In the genomic region with DNA sequence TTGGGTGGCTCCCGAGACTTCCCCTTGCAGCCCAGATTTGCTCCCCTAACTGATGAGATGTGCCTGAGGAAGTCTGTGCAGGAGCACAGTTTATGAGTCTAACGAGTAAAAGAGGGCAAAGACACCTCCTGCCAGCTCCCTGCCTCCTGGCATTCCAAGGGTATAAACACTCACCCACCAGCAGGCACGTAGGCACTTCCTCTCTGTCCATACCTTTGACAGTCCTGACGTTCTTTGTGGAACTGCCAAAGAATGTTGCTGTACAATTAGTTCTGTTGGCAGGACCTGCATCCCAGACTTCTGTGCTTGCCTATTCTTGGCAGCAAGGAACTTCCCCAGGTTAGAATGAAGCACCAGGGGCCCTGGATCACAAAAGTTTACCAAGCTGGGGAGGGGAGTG, we compare ENCODE assay signal across 33 cellular contexts.
"Had no signal": no experiment of that assay in that cellular context is flagged by ENCODE, and none has a peak within 500 bp of the region (broad histone marks: within the 10 kb centered on the region; RNA-seq: fewer than 3 reads in every experiment).

No MANE protein-coding gene starts in this region.

- H3K4me1 ChIP-seq: Peyer's patch had no signal

- H3K36me3 ChIP-seq: brain microvascular endothelial cell, cardiac muscle cell, MG63, Peyer's patch, WERI-Rb-1 had no signal

- DNase-seq: activated CD4-positive, alpha-beta memory T cell treated with anti-CD3 and anti-CD28 coated beads, Interleukin-2, amount 10 ng/mL, durations not matched to agents 7 days and 5 days; activated CD4-positive, alpha-beta T cell treated with anti-CD3 and anti-CD28 coated beads for 1 hour; activated CD4-positive, alpha-beta T cell treated with anti-CD3 and anti-CD28 coated beads for 48 hours; activated CD4-positive, CD25-positive, alpha-beta regulatory T cell; activated CD8-positive, alpha-beta memory T cell treated with anti-CD3 and anti-CD28 coated beads for 24 hours; activated CD8-positive, alpha-beta memory T cell treated with anti-CD3 and anti-CD28 coated beads, Interleukin-2, amount 10 ng/mL, durations not matched to agents 7 days and 5 days; activated CD8-positive, alpha-beta memory T cell treated with anti-CD3 and anti-CD28 coated beads, Interleukin-2, amount 50 U/mL, for 48 hours; activated effector memory CD4-positive, alpha-beta T cell treated with Interleukin-2 at 50 U/mL for 16 hours; activated naive CD4-positive, alpha-beta T cell treated with anti-CD3 and anti-CD28 coated beads, Interleukin-2, amount 10 ng/mL, durations not matched to agents 7 days and 5 days; activated naive CD8-positive, alpha-beta T cell treated with anti-CD3 and anti-CD28 coated beads, Interleukin-2, amount 50 U/mL, for 24 hours; activated T-cell treated with anti-CD3 and anti-CD28 coated beads, Interleukin-2, amount 50 U/mL, for 48 hours; anterior cingulate cortex; brain microvascular endothelial cell; Karpas-422; KBM-7; MG63; NCI-H1048; NCI-H1105 treated with DMSO at 0.1 percent for 48 hours; NCI-H1436; NCI-H1694; NCI-H1930; NCI-H2081 treated with DMSO at 0.1 percent for 48 hours; NCI-H345; NCI-H524 treated with DMSO at 0.1 percent for 48 hours; NCI-H748 treated with DMSO at 0.1 percent for 48 hours; NK-92 treated with Interleukin-12 subunit alpha and Interleukin-12 subunit beta, amount 100 ng/mL, for 24 hours; PC-3; Peyer's patch; Right ventricle myocardium superior; RPMI8226; T1000; WERI-Rb-1 had no signal

- H3K27ac ChIP-seq: brain microvascular endothelial cell, cardiac muscle cell, Peyer's patch, WERI-Rb-1 had no signal

- H3K9me3 ChIP-seq: MG63 had no signal

- H3K4me3 ChIP-seq: cardiac muscle cell, MG63, Peyer's patch had no signal

- H3K27me3 ChIP-seq: brain microvascular endothelial cell, cardiac muscle cell, MG63, Peyer's patch had no signal
